25 cellular contexts compared by ENCODE assay signal in genomic region chr13:62611343-62611742, GRCh38.
"Had no signal": no experiment of that assay in that cellular context is flagged by ENCODE, and none has a peak within 500 bp of the region (broad histone marks: within the 10 kb centered on the region; RNA-seq: fewer than 3 reads in every experiment).

No MANE protein-coding gene starts in this region.

- H3K36me3 ChIP-seq: colonic mucosa, esophagus squamous epithelium, gastrocnemius medialis, heart right ventricle, left lung, lower lobe of right lung had no signal

- H3K27ac ChIP-seq: colonic mucosa, epithelial cell of prostate, esophagus squamous epithelium, gastrocnemius medialis, heart right ventricle, left lung, lower lobe of right lung had no signal

- H3K4me3 ChIP-seq: colonic mucosa, esophagus squamous epithelium, gastrocnemius medialis, heart right ventricle, left lung, lower lobe of right lung, mucosa of descending colon had no signal

- FAIRE-seq: endometrium, islet of Langerhans, keratinocyte had no signal

- H3K4me1 ChIP-seq: colonic mucosa, esophagus squamous epithelium, gastrocnemius medialis, heart right ventricle, left lung, lower lobe of right lung had no signal

- ATAC-seq: effector memory CD8-positive, alpha-beta T cell; esophagus mucosa; gastrocnemius medialis; heart right ventricle; left cardiac atrium; left lung; left ventricle myocardium superior; lower lobe of right lung; mucosa of descending colon had no signal

- DNase-seq: colonic mucosa; cortex of kidney; effector CD8-positive, alpha-beta T cell; effector memory CD8-positive, alpha-beta T cell; endodermal cell; erythroblast; esophagus squamous epithelium; foreskin fibroblast; foreskin melanocyte; gastrocnemius medialis; glutamatergic neuron; head of caudate nucleus; heart right ventricle; hippocampal formation; left cardiac atrium; left ventricle myocardium superior; lower lobe of right lung; mesenchymal stem cell; mucosa of descending colon had no signal

- H3K9me3 ChIP-seq: colonic mucosa, gastrocnemius medialis, lower lobe of right lung had no signal

- H3K27me3 ChIP-seq: colonic mucosa, esophagus squamous epithelium, gastrocnemius medialis, heart right ventricle, left lung had no signal
